ENCODE assay signal across 9 cellular contexts in the genomic region with DNA sequence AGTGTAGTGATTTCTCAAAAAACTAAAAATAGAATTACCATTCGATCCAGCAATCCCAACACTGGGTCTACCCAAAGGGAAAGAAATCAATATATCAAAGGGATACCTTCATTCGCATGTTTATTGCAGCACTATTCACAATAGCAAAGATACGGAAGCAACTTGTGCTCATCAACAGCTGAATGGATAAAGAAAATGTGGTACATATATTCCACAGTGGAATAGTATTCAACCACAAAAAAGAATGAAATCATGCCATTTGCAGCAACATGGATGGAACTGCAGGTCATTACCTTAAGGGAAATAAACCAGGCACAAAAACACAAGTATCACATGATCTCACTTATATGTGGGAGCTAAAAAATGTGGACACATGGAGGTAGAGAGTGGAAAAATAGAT.
"Had no signal": no experiment of that assay in that cellular context is flagged by ENCODE, and none has a peak within 500 bp of the region (broad histone marks: within the 10 kb centered on the region; RNA-seq: fewer than 3 reads in every experiment).

No MANE protein-coding gene starts in this region.

- ATAC-seq: HCT116, HepG2 had no signal

- H2AFZ ChIP-seq: GM23248 had no signal

- DNase-seq: GM23248, GOT3, H7, HFFc6 had no signal

- H3K4me3 ChIP-seq: GM23248, HAP-1 had no signal

- H3K27ac Mint-ChIP-seq: HFFc6 had no signal

- H3K9me3 Mint-ChIP-seq: HFFc6, IgD-negative memory B cell had no signal

- H3K27ac ChIP-seq: GM23248, HL-60 had no signal

- FAIRE-seq: HepG2 had no signal

- H3K9ac ChIP-seq: GM23248 had no signal

- H3K4me3 Mint-ChIP-seq: HFFc6, IgD-negative memory B cell had no signal

- H3K9me3 ChIP-seq: HAP-1 had no signal

- H3K36me3 ChIP-seq: HAP-1 had no signal
